ENCODE assay signal across 19 cellular contexts in genomic region chr5:177405805-177406204, GRCh38. TPM values are rescaled to one million over a fixed set of nuclear protein-coding genes. Genes with fewer than 3 reads are reported as not detected.
DNase-seq lines count a peak whose midpoint lies in the region; ATAC-seq and TF ChIP-seq lines count a peak whose summit lies in the region.
"Had no signal": no experiment of that assay in that cellular context is flagged by ENCODE, and none has a peak within 500 bp of the region (broad histone marks: within the 10 kb centered on the region; RNA-seq: fewer than 3 reads in every experiment).

No MANE protein-coding gene starts in this region.

- H3K9ac ChIP-seq in IMR-90 (ENCODE audit: low read depth, low read length) (no peak overlapping the region), smooth muscle cell (ENCODE audit: low read depth) (no peak overlapping the region)

- H3K79me2 ChIP-seq in smooth muscle cell (ENCODE audit: low read depth): no peaks in the 10 kb centered on the region

- TF ChIP-seq CTCF in IMR-90 (conservative IDR thresholded peaks at IDR 0.05; ENCODE audit: low read depth, low read length): no peak
- no peak for TF ChIP-seq CTCF in smooth muscle cell (IDR thresholded peaks at IDR 0.05; ENCODE audit: borderline replicate concordance, insufficient read depth, poor library complexity, severe bottlenecking)

- POLR2A ChIA-PET in IMR-90 (lab: Charles Lee; ENCODE audit: unreplicated experiment): no interaction called here

- dilution Hi-C loops in IMR-90 (cut with HindIII; ENCODE audit: low sequenced_read_pairs, unreplicated experiment): no loop called here

- peak; percentile 38 for DNase-seq in Ammon's horn (ENCODE audit: low spot score)
- DNase-seq in IMR-90: no peak
- DNase-seq in SKM-1 treated with dmso at 0.1 percent for 144 hours (lab: John Stamatoyannopoulos, UW; ENCODE audit: unreplicated experiment): peak; percentile 54
- DNase-seq in left colon: peak; percentile 45 to 52
- no peak for DNase-seq in smooth muscle cell (lab: John Stamatoyannopoulos, UW; ENCODE audit: unreplicated experiment)
- DNase-seq in NCI-H526 treated with DMSO at 0.1 percent for 48 hours (lab: John Stamatoyannopoulos, UW): no peak
- no peak for DNase-seq in amniotic stem cell (lab: John Stamatoyannopoulos, UW)
- DNase-seq: DMS153; dorsolateral prefrontal cortex; NCI-H2029; ovary; stimulated activated CD4-positive, alpha-beta T cell treated with anti-CD3 and anti-CD28 coated beads, Interleukin-12 subunit alpha, Interleukin-12 subunit beta, amount 100 ng/mL, for 4 hours had no signal

- H3K27ac ChIP-seq in IMR-90 (ENCODE audit: insufficient read depth, low read length): no peak overlapping the region
- H3K27ac ChIP-seq in smooth muscle cell (ENCODE audit: low read depth): no peak overlapping the region
- H3K27ac ChIP-seq: ascending aorta, dorsolateral prefrontal cortex, ovary, SK-N-MC, tibial nerve had no signal

- H3K18ac ChIP-seq in IMR-90 (ENCODE audit: low read depth, low read length): no peak overlapping the region

- no peak for TF ChIP-seq POLR2A in IMR-90 (IDR thresholded peaks at IDR 0.05; ENCODE audit: low read depth, low read length)

- no peak for TF ChIP-seq RAD21 in IMR-90 (IDR thresholded peaks at IDR 0.05; ENCODE audit: low read length)

- no peaks in the 10 kb centered on the region for H3K9me1 ChIP-seq in IMR-90 (ENCODE audit: insufficient read depth, low read length)

- intact Hi-C loops in IMR-90 (cut with micrococcal nuclease): loop anchor here (2.0 kb wide), 1 partner anchor 41 kb away; the partner anchor contains the start of gene PRR7
- intact Hi-C loops in left colon (cut with DNase I, micrococcal nuclease): no loop called here

- H3K9me3 ChIP-seq in IMR-90 (ENCODE audit: control insufficient read depth, insufficient read depth, low read length) (no peaks in the 10 kb centered on the region), smooth muscle cell (replicated peaks; ENCODE audit: low read depth) (no peaks in the 10 kb centered on the region)
- H3K9me3 ChIP-seq: ascending aorta, ovary, tibial nerve had no signal

- BruUV-seq in IMR-90 (replicated peaks; lab: Mats Ljungman, UMichigan): no TSS peak

- H3F3A ChIP-seq in smooth muscle cell (ENCODE audit: low read depth): peaks cover 9% of the 10 kb centered on the region

- no peak overlapping the region for H2BK20ac ChIP-seq in IMR-90 (ENCODE audit: low read depth, low read length)

- no peak overlapping the region for H2BK5ac ChIP-seq in IMR-90 (ENCODE audit: low read depth, low read length, poor library complexity, severe bottlenecking)

- H4K20me1 ChIP-seq in IMR-90 (ENCODE audit: insufficient read depth, low read length) (no peaks in the 10 kb centered on the region), smooth muscle cell (ENCODE audit: low read depth) (no peaks in the 10 kb centered on the region)

- no peak overlapping the region for H3K14ac ChIP-seq in IMR-90 (replicated peaks; ENCODE audit: low read depth, low read length)

- ATAC-seq in IMR-90 (ENCODE audit: low read depth): no peak
- no peak for ATAC-seq in left colon
- no peak for ATAC-seq in HG03045 (IDR thresholded peaks at IDR 0.05; ENCODE audit: unreplicated experiment)

- no peak overlapping the region for H2AK9ac ChIP-seq in IMR-90 (replicated peaks; ENCODE audit: low read depth, low read length, poor library complexity)

- H3K79me1 ChIP-seq in IMR-90 (ENCODE audit: low read depth in 1 of 2, low read length in 2 of 2): no peaks in the 10 kb centered on the region

- no peak overlapping the region for H2AK5ac ChIP-seq in IMR-90 (ENCODE audit: low read depth, low read length)

- no peak overlapping the region for H3K23ac ChIP-seq in IMR-90 (ENCODE audit: low read depth, low read length)

- no peak overlapping the region for H4K91ac ChIP-seq in IMR-90 (ENCODE audit: insufficient read depth, low read depth, low read length)

- H3K4ac ChIP-seq in IMR-90 (ENCODE audit: low read depth, low read length): no peak overlapping the region

- WGBS in IMR-90 (ENCODE audit: extremely low coverage in 2 of 2, insufficient read length in 1 of 2), 2 experiments: no CpG with 5 or more reads among the region's 5 CpGs
- 92% methylated on average over 5 of the region's 5 CpGs for WGBS in smooth muscle cell (ENCODE audit: low lambda C conversion rate)

- no peak overlapping the region for H2BK15ac ChIP-seq in IMR-90 (ENCODE audit: low read depth, low read length)

- no peak overlapping the region for H4K8ac ChIP-seq in IMR-90 (ENCODE audit: low read depth in 2 of 2, low read length in 2 of 2)

- CTCF ChIA-PET in IMR-90 (lab: Yijun Ruan, JAX): interaction anchor here (5.4 kb wide), 1 partner anchor 14 kb away, joined by 56 read pairs; no protein-coding TSS in a partner anchor

- H2BK120ac ChIP-seq in IMR-90 (ENCODE audit: low read depth, low read length): no peak overlapping the region

- no peaks in the 10 kb centered on the region for H3K36me3 ChIP-seq in IMR-90 (ENCODE audit: control insufficient read depth, insufficient read depth, low read length)
- H3K36me3 ChIP-seq in smooth muscle cell (ENCODE audit: low read depth): no peaks in the 10 kb centered on the region
- H3K36me3 ChIP-seq: ascending aorta, ovary, tibial nerve had no signal

- H4K5ac ChIP-seq in IMR-90 (ENCODE audit: low read depth, low read length): no peak overlapping the region

- H3K56ac ChIP-seq in IMR-90 (ENCODE audit: extremely low read depth, insufficient read depth, low read length): no peak overlapping the region

- peaks cover 42% of the 10 kb centered on the region for H3K27me3 ChIP-seq in IMR-90 (ENCODE audit: control insufficient read depth, insufficient read depth, low read length)
- H3K27me3 ChIP-seq in smooth muscle cell (ENCODE audit: low read depth): peaks cover 23% of the 10 kb centered on the region

- H3K4me1 ChIP-seq in IMR-90 (ENCODE audit: control insufficient read depth, insufficient read depth, low read length) (peaks cover 4% of the 10 kb centered on the region; the same call in 1 of the 2 replicates), smooth muscle cell (ENCODE audit: low read depth) (peaks cover 18% of the 10 kb centered on the region)

- in situ Hi-C loops in IMR-90 (cut with MboI; ENCODE audit: low sequenced_read_pairs): loop anchor here (5.0 kb wide), 1 partner anchor 41 kb away; the partner anchor contains the start of gene PRR7

- H3K4me3 ChIP-seq in IMR-90 (ENCODE audit: insufficient read depth, low read depth, low read length): no peak overlapping the region
- no peak overlapping the region for H3K4me3 ChIP-seq in smooth muscle cell
- H3K4me3 ChIP-seq: ascending aorta, ovary, SK-N-MC, tibial nerve had no signal

- H3K4me2 ChIP-seq in IMR-90 (ENCODE audit: low read depth, low read length) (no peak overlapping the region), smooth muscle cell (no peak overlapping the region)

- peak overlapping the region; percentile 36 for H2AFZ ChIP-seq in IMR-90 (replicated peaks; ENCODE audit: low read length, poor library complexity)
- H2AFZ ChIP-seq in smooth muscle cell (ENCODE audit: low read depth): no peak overlapping the region

TF ChIP-seq in IMR-90, 13 proteins besides CTCF, POLR2A, EP300 and RAD21 (continues in another document):
- TF ChIP-seq BHLHE40 (IDR thresholded peaks at IDR 0.05; ENCODE audit: low read depth, low read length): no peak
- no peak for TF ChIP-seq RFX5 (IDR thresholded peaks at IDR 0.05; ENCODE audit: low read depth, low read length)
- TF ChIP-seq MXI1 (IDR thresholded peaks at IDR 0.05; ENCODE audit: borderline replicate concordance, low read depth, low read length): no peak
- no peak for TF ChIP-seq CEBPB (IDR thresholded peaks at IDR 0.05; ENCODE audit: low read depth, low read length)
- TF ChIP-seq MAZ (IDR thresholded peaks at IDR 0.05; ENCODE audit: borderline replicate concordance, low read depth, low read length): no peak

RNA-seq across cellular contexts. Expression of gene F12, which starts 3.6 kb away (rescaled TPM):
- total RNA-seq in IMR-90 (2012; rRNA removed) (0.36 and 0.56 TPM in 2 replicates), left colon (10 to 100 TPM in 1 of 2 donors, 1 to 10 TPM in 1; 9.0 to 11.3 TPM), smooth muscle cell (1.8 and 3.6 TPM in 2 replicates)
- polyA plus RNA-seq in IMR-90 (2012; rRNA removed) (1.2 and 1.4 TPM in 2 replicates), smooth muscle cell (10.4 and 15.0 TPM in 2 replicates)
- 1.2 and 1.5 TPM in 2 replicates for polyA plus RNA-seq in IMR-90 (2012; cell fraction: cytosol; rRNA removed)
- 1.3 and 4.0 TPM in 2 replicates for polyA plus RNA-seq in IMR-90 (2012; cell fraction: nucleus; rRNA removed; ENCODE audit: low replicate concordance)
- total RNA-seq: ascending aorta had no signal
- polyA plus RNA-seq: ovary had no signal

RNA-seq across cellular contexts. Expression of gene PFN3, which starts 5.3 kb away (rescaled TPM):
- total RNA-seq in IMR-90 (2012; rRNA removed) (not detected in 2 replicates), left colon (not detected), smooth muscle cell (not detected in 2 replicates)
- polyA plus RNA-seq in IMR-90 (2012; rRNA removed) (not detected in 2 replicates), smooth muscle cell (not detected in 2 replicates)
- polyA plus RNA-seq in IMR-90 (2012; cell fraction: cytosol; rRNA removed): not detected in 2 replicates
- not detected in 2 replicates for polyA plus RNA-seq in IMR-90 (2012; cell fraction: nucleus; rRNA removed; ENCODE audit: low replicate concordance)
- total RNA-seq: ascending aorta, dorsolateral prefrontal cortex, fibroblast of lung, lung microvascular endothelial cell, ovary, tibial nerve had no signal
- polyA plus RNA-seq: AG04450, fibroblast of lung, ovary had no signal

RNA-seq across cellular contexts. Expression of gene GRK6, which starts 20.7 kb away (rescaled TPM):
- total RNA-seq in IMR-90 (2012; rRNA removed) (30.1 and 35.0 TPM in 2 replicates), left colon (10 to 100 TPM; 34.6 to 43.5 TPM), smooth muscle cell (13.3 and 20.8 TPM in 2 replicates)
- polyA plus RNA-seq in IMR-90 (2012; rRNA removed) (25.3 and 30.1 TPM in 2 replicates), smooth muscle cell (28.5 and 33.8 TPM in 2 replicates)
- 29.1 and 34.2 TPM in 2 replicates for polyA plus RNA-seq in IMR-90 (2012; cell fraction: cytosol; rRNA removed)
- 23.2 and 34.3 TPM in 2 replicates for polyA plus RNA-seq in IMR-90 (2012; cell fraction: nucleus; rRNA removed; ENCODE audit: low replicate concordance)

RNA-seq across cellular contexts. Expression of gene SLC34A1, which starts 21.6 kb away (rescaled TPM):
- total RNA-seq in IMR-90 (2012; rRNA removed) (not detected in 2 replicates), left colon (not detected), smooth muscle cell (not detected in 2 replicates)
- polyA plus RNA-seq in IMR-90 (2012; rRNA removed) (not detected in 2 replicates), smooth muscle cell (not detected in 2 replicates)
- 0.01 TPM in 1 of 2 replicates, not detected in the other for polyA plus RNA-seq in IMR-90 (2012; cell fraction: cytosol; rRNA removed)
- polyA plus RNA-seq in IMR-90 (2012; cell fraction: nucleus; rRNA removed; ENCODE audit: low replicate concordance): 0.02 and 0.05 TPM in 2 replicates
- total RNA-seq: ascending aorta, dorsolateral prefrontal cortex, fibroblast of lung, lung microvascular endothelial cell, ovary, tibial nerve had no signal
- polyA plus RNA-seq: AG04450, fibroblast of lung, ovary had no signal

RNA-seq across cellular contexts. Expression of gene PRR7, which starts 40.8 kb away (rescaled TPM):
- total RNA-seq in IMR-90 (2012; rRNA removed) (1.1 TPM in 2 replicates), left colon (1 to 10 TPM; 1.6 to 2.2 TPM), smooth muscle cell (6.5 and 6.7 TPM in 2 replicates)
- polyA plus RNA-seq in IMR-90 (2012; rRNA removed) (10.1 and 13.6 TPM in 2 replicates), smooth muscle cell (31.9 and 33.6 TPM in 2 replicates)
- 11.9 and 36.3 TPM in 2 replicates for polyA plus RNA-seq in IMR-90 (2012; cell fraction: cytosol; rRNA removed)
- 12.9 and 42.6 TPM in 2 replicates for polyA plus RNA-seq in IMR-90 (2012; cell fraction: nucleus; rRNA removed; ENCODE audit: low replicate concordance)

Comparison
In these comparisons a context has a peak if more than half of its experiments do, and no peak if none do; other contexts are left out.
1. DNase-seq: peak in Ammon's horn (single experiment), SKM-1 treated with dmso at 0.1 percent for 144 hours (single experiment) and left colon (2 of 2); none in IMR-90 (single experiment), smooth muscle cell (single experiment), NCI-H526 treated with DMSO at 0.1 percent for 48 hours (single experiment) and amniotic stem cell (single experiment).